8 cellular contexts compared by ENCODE assay signal in genomic region chr12:124636138-124636968, GRCh38.
DNase-seq lines count a peak whose midpoint lies in the region; ATAC-seq and TF ChIP-seq lines count a peak whose summit lies in the region.

No MANE protein-coding gene starts in this region.

- H3K27ac Mint-ChIP-seq in CD4-positive, alpha-beta T cell: no peak overlapping the region
- peak overlapping the region; percentile 46 for H3K27ac Mint-ChIP-seq in activated T-helper 1 cell treated with anti-CD3 and anti-CD28 coated beads, Interleukin-12 subunit alpha, Interleukin-12 subunit beta, Interleukin-2, Interleukin-4 antibody, amounts not matched to agents 30 ng/mL and 10 ng/mL and 1 ng/mL, durations not matched to agents 14 hours and 24 hours and 36 hours
- peak overlapping the region; percentile 23 for H3K27ac Mint-ChIP-seq in mesothelial cell of epicardium

- H3K27ac ChIP-seq in CD4-positive, alpha-beta T cell (ENCODE audit: low read depth, low read length): no peak overlapping the region

- ATAC-seq in CD4-positive, alpha-beta T cell (ENCODE audit: poor library complexity): peak; percentile 56
- no peak for ATAC-seq in HG03039 (IDR thresholded peaks at IDR 0.05; ENCODE audit: unreplicated experiment)
- no peak for ATAC-seq in GM18873 (IDR thresholded peaks at IDR 0.05; ENCODE audit: low FRiP score, unreplicated experiment)

- H3K4me3 Mint-ChIP-seq in CD4-positive, alpha-beta T cell: no peak overlapping the region
- H3K4me3 Mint-ChIP-seq in activated T-helper 1 cell treated with anti-CD3 and anti-CD28 coated beads, Interleukin-12 subunit alpha, Interleukin-12 subunit beta, Interleukin-2, Interleukin-4 antibody, amounts not matched to agents 30 ng/mL and 10 ng/mL and 1 ng/mL, durations not matched to agents 14 hours and 24 hours and 36 hours: no peak overlapping the region
- H3K4me3 Mint-ChIP-seq in mesothelial cell of epicardium: no peak overlapping the region

- CTCF ChIA-PET in CD4-positive, alpha-beta T cell (lab: Charles Lee): no interaction called here

- H3K27me3 ChIP-seq in CD4-positive, alpha-beta T cell (ENCODE audit: control insufficient read depth, insufficient read depth, low read length): no peaks in the 10 kb centered on the region

- peaks cover 11% of the 10 kb centered on the region for H3K4me1 Mint-ChIP-seq in CD4-positive, alpha-beta T cell (ENCODE audit: low read depth)
- H3K4me1 Mint-ChIP-seq in activated T-helper 1 cell treated with anti-CD3 and anti-CD28 coated beads, Interleukin-12 subunit alpha, Interleukin-12 subunit beta, Interleukin-2, Interleukin-4 antibody, amounts not matched to agents 30 ng/mL and 10 ng/mL and 1 ng/mL, durations not matched to agents 14 hours and 24 hours and 36 hours (ENCODE audit: low read depth): peaks cover 12% of the 10 kb centered on the region
- peaks cover 47% of the 10 kb centered on the region for H3K4me1 Mint-ChIP-seq in mesothelial cell of epicardium

- peak in 9 of 10 experiments; percentile 14 to 60 (median 40) for DNase-seq in CD4-positive, alpha-beta T cell
- DNase-seq in NCI-H69 (lab: John Stamatoyannopoulos, UW) (peak; percentile 54), mesothelial cell of epicardium (ENCODE audit: low spot score in 2 of 2, unreplicated experiment in 2 of 2) (no peak), superior temporal gyrus (ENCODE audit: extremely low spot score) (no peak), retina (no peak)
- peak; percentile 36 for DNase-seq in activated T-helper 1 cell treated with anti-CD3 and anti-CD28 coated beads, Interleukin-12 subunit alpha, Interleukin-12 subunit beta, Interleukin-2, Interleukin-4 antibody, amounts not matched to agents 30 ng/mL and 10 ng/mL and 1 ng/mL, durations not matched to agents 14 hours and 24 hours and 36 hours (ENCODE audit: low spot score)

- TF ChIP-seq CTCF in CD4-positive, alpha-beta T cell (IDR thresholded peaks at IDR 0.05): no peak
- no peak for TF ChIP-seq CTCF in mesothelial cell of epicardium (IDR thresholded peaks at IDR 0.05; ENCODE audit: unreplicated experiment)

- no peaks in the 10 kb centered on the region for H3K27me3 Mint-ChIP-seq in CD4-positive, alpha-beta T cell
- peaks cover 10% of the 10 kb centered on the region for H3K27me3 Mint-ChIP-seq in activated T-helper 1 cell treated with anti-CD3 and anti-CD28 coated beads, Interleukin-12 subunit alpha, Interleukin-12 subunit beta, Interleukin-2, Interleukin-4 antibody, amounts not matched to agents 30 ng/mL and 10 ng/mL and 1 ng/mL, durations not matched to agents 14 hours and 24 hours and 36 hours (ENCODE audit: insufficient read depth)
- no peaks in the 10 kb centered on the region for H3K27me3 Mint-ChIP-seq in mesothelial cell of epicardium (ENCODE audit: low read depth)

- POLR2A ChIA-PET in CD4-positive, alpha-beta T cell (lab: Charles Lee): interaction anchor here (1.1 kb wide), 1 partner anchor 15 kb away, joined by 3 read pairs; no protein-coding TSS in a partner anchor

- H3K36me3 Mint-ChIP-seq in CD4-positive, alpha-beta T cell (ENCODE audit: low read depth): no peaks in the 10 kb centered on the region
- peaks cover 4% of the 10 kb centered on the region for H3K36me3 Mint-ChIP-seq in activated T-helper 1 cell treated with anti-CD3 and anti-CD28 coated beads, Interleukin-12 subunit alpha, Interleukin-12 subunit beta, Interleukin-2, Interleukin-4 antibody, amounts not matched to agents 30 ng/mL and 10 ng/mL and 1 ng/mL, durations not matched to agents 14 hours and 24 hours and 36 hours (ENCODE audit: low read depth)
- H3K36me3 Mint-ChIP-seq in mesothelial cell of epicardium: no peaks in the 10 kb centered on the region

- intact Hi-C loops in CD4-positive, alpha-beta T cell (cut with DNase I, micrococcal nuclease): no loop called here
- intact Hi-C loops in activated T-helper 1 cell treated with anti-CD3 and anti-CD28 coated beads, Interleukin-12 subunit alpha, Interleukin-12 subunit beta, Interleukin-2, Interleukin-4 antibody, amounts not matched to agents 30 ng/mL and 10 ng/mL and 1 ng/mL, durations not matched to agents 14 hours and 24 hours and 36 hours (cut with micrococcal nuclease): no loop called here

- no peaks in the 10 kb centered on the region for H3K9me3 Mint-ChIP-seq in CD4-positive, alpha-beta T cell
- peaks cover 4% of the 10 kb centered on the region for H3K9me3 Mint-ChIP-seq in activated T-helper 1 cell treated with anti-CD3 and anti-CD28 coated beads, Interleukin-12 subunit alpha, Interleukin-12 subunit beta, Interleukin-2, Interleukin-4 antibody, amounts not matched to agents 30 ng/mL and 10 ng/mL and 1 ng/mL, durations not matched to agents 14 hours and 24 hours and 36 hours
- no peaks in the 10 kb centered on the region for H3K9me3 Mint-ChIP-seq in mesothelial cell of epicardium

- H3K9me3 ChIP-seq in CD4-positive, alpha-beta T cell (ENCODE audit: control insufficient read depth, low read length): no peaks in the 10 kb centered on the region

Comparison
In these comparisons a context has a peak if more than half of its experiments do, and no peak if none do; other contexts are left out.
1. DNase-seq: peak in CD4-positive, alpha-beta T cell (9 of 10), NCI-H69 (single experiment) and activated T-helper 1 cell treated with anti-CD3 and anti-CD28 coated beads, Interleukin-12 subunit alpha, Interleukin-12 subunit beta, Interleukin-2, Interleukin-4 antibody, amounts not matched to agents 30 ng/mL and 10 ng/mL and 1 ng/mL, durations not matched to agents 14 hours and 24 hours and 36 hours (single experiment); none in mesothelial cell of epicardium (0 of 2), superior temporal gyrus (single experiment) and retina (single experiment).